In the genomic region with DNA sequence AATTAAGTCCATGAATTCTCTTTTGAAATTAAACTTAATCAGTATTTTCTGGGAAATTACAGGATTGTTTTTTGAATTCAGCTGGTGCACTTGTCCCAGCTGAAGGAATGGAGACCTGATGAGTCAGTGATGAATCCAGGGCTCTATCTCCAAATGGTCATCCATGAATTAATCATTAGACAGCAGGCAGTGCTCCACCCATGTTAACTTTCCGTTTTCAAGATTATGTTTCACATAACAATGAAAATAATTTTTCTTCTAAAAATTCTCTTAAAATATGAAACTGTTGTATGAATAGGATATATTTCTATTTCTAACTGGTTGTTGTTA, we compare ENCODE assay signal across 15 cellular contexts. TPM values are rescaled to one million over a fixed set of nuclear protein-coding genes. Genes with fewer than 3 reads are reported as not detected.
DNase-seq lines count a peak whose midpoint lies in the region; ATAC-seq and TF ChIP-seq lines count a peak whose summit lies in the region.
"Had no signal": no experiment of that assay in that cellular context is flagged by ENCODE, and none has a peak within 500 bp of the region (broad histone marks: within the 10 kb centered on the region; RNA-seq: fewer than 3 reads in every experiment).

No MANE protein-coding gene starts in this region.

- peaks cover 13% of the 10 kb centered on the region for H3K4me1 ChIP-seq in GM23248 (ENCODE audit: insufficient read depth)

- no peaks in the 10 kb centered on the region for H3K27me3 ChIP-seq in GM23248 (replicated peaks; ENCODE audit: insufficient read depth)
- H3K27me3 ChIP-seq: gastrocnemius medialis had no signal

- no peaks in the 10 kb centered on the region for H3K79me2 ChIP-seq in GM23248 (ENCODE audit: insufficient read depth)

- no peak for TF ChIP-seq CTCF in foreskin fibroblast (IDR thresholded peaks at IDR 0.05; ENCODE audit: low read depth, low read length)

- H3K9ac ChIP-seq in GM23248, result no peak overlapping the region

- peaks cover 14% of the 10 kb centered on the region for H3F3A ChIP-seq in GM23248 (ENCODE audit: insufficient read depth)

- peak overlapping the region; percentile 36 for H3K4me2 ChIP-seq in GM23248 (ENCODE audit: unreplicated experiment)

- H2AFZ ChIP-seq in GM23248, result no peak overlapping the region

- H3K4me3 ChIP-seq in GM23248 (no peak overlapping the region), foreskin fibroblast (ENCODE audit: low read depth in 1 of 2, low read length in 2 of 2) (no peak overlapping the region)
- H3K4me3 ChIP-seq: coronary artery, gastrocnemius medialis had no signal

- DNase-seq in A172 (ENCODE audit: low spot score), result peak; percentile 59
- DNase-seq in GM23248, result peak; percentile 67
- peak; percentile 66 for DNase-seq in RKO (ENCODE audit: low spot score)
- DNase-seq in foreskin fibroblast, result peak; percentile 28 to 53
- DNase-seq in SIG-M5 treated with dmso at 0.1 percent for 504 hours (lab: John Stamatoyannopoulos, UW; ENCODE audit: unreplicated experiment), result no peak
- DNase-seq in SIG-M5 (lab: John Stamatoyannopoulos, UW), result no peak
- DNase-seq in COLO829 (ENCODE audit: low spot score), result no peak
- DNase-seq: activated CD4-positive, alpha-beta T cell treated with anti-CD3 and anti-CD28 coated beads, Interleukin-2, amount 50 U/mL, for 48 hours; activated naive CD4-positive, alpha-beta T cell treated with Interleukin-2 at 50 U/mL for 16 hours; CD4-positive, alpha-beta memory T cell; NCI-H1694 had no signal

- ATAC-seq in GM21360 (IDR thresholded peaks at IDR 0.05; ENCODE audit: unreplicated experiment), result no peak

- H3K9me2 ChIP-seq in GM23248 (ENCODE audit: insufficient read depth), result no peaks in the 10 kb centered on the region

- H3K36me3 ChIP-seq in GM23248 (ENCODE audit: low read depth), result no peaks in the 10 kb centered on the region
- H3K36me3 ChIP-seq: gastrocnemius medialis had no signal

- in situ Hi-C loops in GM23248 (cut with MboI), result no loop called here

- H3K9me3 ChIP-seq in GM23248 (ENCODE audit: low read depth), result no peaks in the 10 kb centered on the region
- H3K9me3 ChIP-seq: gastrocnemius medialis had no signal

- H3K27ac ChIP-seq in GM23248, result 0 out of 2 replicates have a peak overlapping the region, but pooled peaks have one; percentile 7
- H3K27ac ChIP-seq: coronary artery had no signal

- H4K20me1 ChIP-seq in GM23248 (ENCODE audit: insufficient read depth), result no peaks in the 10 kb centered on the region

- WGBS in GM23248 (ENCODE audit: low coverage in 1 of 2, low lambda C conversion rate in 2 of 2, missing lambda C conversion rate in 2 of 2), 2 experiments, result 14 to 31% methylated on average over 1 of the region's 1 CpG

RNA-seq across cellular contexts. Expression of gene PAQR9, which starts 13.9 kb away (rescaled TPM):
- 0.07 TPM in 1 of 2 replicates, not detected in the other for total RNA-seq in A172 (2014; rRNA removed; shearing (Covaris generic))
- total RNA-seq in GM23248 (2014; rRNA removed; shearing (Covaris generic)), result not detected in 2 replicates
- not detected in 2 replicates for polyA plus RNA-seq in GM23248 (2016; fragmentation: Nextera tagmentation; extraction: Ambion mirVana)
- total RNA-seq: CD4-positive, alpha-beta memory T cell; ureter had no signal
- polyA plus RNA-seq: CD4-positive, alpha-beta memory T cell had no signal

RNA-seq across cellular contexts. Expression of gene U2SURP, which starts 24.0 kb away (rescaled TPM):
- total RNA-seq in A172 (2014; rRNA removed; shearing (Covaris generic)), result 111 and 165 TPM in 2 replicates
- 40.2 and 48.1 TPM in 2 replicates for total RNA-seq in GM23248 (2014; rRNA removed; shearing (Covaris generic))
- polyA plus RNA-seq in GM23248 (2016; fragmentation: Nextera tagmentation; extraction: Ambion mirVana), result 66.1 and 67.2 TPM in 2 replicates

Comparison
In these comparisons a context has a peak if more than half of its experiments do, and no peak if none do; other contexts are left out.
1. DNase-seq: peak in A172 (single experiment), GM23248 (single experiment), RKO (single experiment) and foreskin fibroblast (2 of 2); none in SIG-M5 treated with dmso at 0.1 percent for 504 hours (single experiment), SIG-M5 (single experiment) and COLO829 (single experiment).